8 cellular contexts compared by ENCODE assay signal in genomic region chr12:121295123-121295745, GRCh38. TPM values are rescaled to one million over a fixed set of nuclear protein-coding genes. Genes with fewer than 3 reads are reported as not detected.
DNase-seq lines count a peak whose midpoint lies in the region; ATAC-seq and TF ChIP-seq lines count a peak whose summit lies in the region.

No MANE protein-coding gene starts in this region.

- 7 to 8% methylated on average over 3 of the region's 7 CpGs for WGBS in mesodermal cell (ENCODE audit: insufficient coverage in 2 of 2), 2 experiments

- intact Hi-C loops in breast epithelium (cut with DNase I; ENCODE audit: low total_unique reads) (no loop called here), posterior vena cava (cut with DNase I) (loop anchor here in 1 of 2 donors (1.0 kb wide), 1 partner anchor 45 kb away; no protein-coding TSS in a partner anchor)

- H3K36me3 ChIP-seq in breast epithelium (no peaks in the 10 kb centered on the region), mesodermal cell (ENCODE audit: control insufficient read depth, insufficient read depth, low read length) (peaks cover 20% of the 10 kb centered on the region)

- H3K4me3 ChIP-seq in breast epithelium (peak overlapping the region; percentile 96 to 99 (median 97)), mesodermal cell (ENCODE audit: extremely low read depth, insufficient read depth, low read length, poor library complexity, severe bottlenecking) (peak overlapping the region; percentile 87)

- no peaks in the 10 kb centered on the region for H3K27me3 ChIP-seq in breast epithelium

- H3K4me1 ChIP-seq in breast epithelium (peaks cover 4 to 8% of the 10 kb centered on the region in 2 donors), mesodermal cell (ENCODE audit: control insufficient read depth, insufficient read depth, low read length, poor library complexity, severe bottlenecking) (peaks cover 4% of the 10 kb centered on the region)

- ATAC-seq in omental fat pad (ENCODE audit: low FRiP score) = no peak
- no peak for ATAC-seq in GM21619 (IDR thresholded peaks at IDR 0.05; ENCODE audit: unreplicated experiment)

- DNase-seq in NCI-H82 (lab: John Stamatoyannopoulos, UW) (peak; percentile 75), breast epithelium (ENCODE audit: low spot score in 2 of 2) (no peak), posterior vena cava (ENCODE audit: low spot score) (no peak), omental fat pad (ENCODE audit: low spot score) (no peak), NCI-H2196 (lab: John Stamatoyannopoulos, UW; ENCODE audit: unreplicated experiment) (no peak)

- TF ChIP-seq CTCF in GM12872 (IDR thresholded peaks at IDR 0.05; ENCODE audit: insufficient read depth, low read depth, low read length) (peak; percentile 23; the same call in 1 of the 3 replicates), breast epithelium (IDR thresholded peaks at IDR 0.05) (no peak), omental fat pad (IDR thresholded peaks at IDR 0.05) (no peak)

- H3K9me3 ChIP-seq in breast epithelium (no peaks in the 10 kb centered on the region), mesodermal cell (ENCODE audit: control insufficient read depth, low read length) (no peaks in the 10 kb centered on the region)

- no peak for TF ChIP-seq POLR2A in breast epithelium (IDR thresholded peaks at IDR 0.05)

- H3K27ac ChIP-seq in breast epithelium (peak overlapping the region; percentile 83 to 94), mesodermal cell (ENCODE audit: low read depth, low read length, severe bottlenecking) (no peak overlapping the region)

RNA-seq across cellular contexts. Expression of gene CAMKK2, which starts 1.3 kb away (rescaled TPM):
- total RNA-seq in breast epithelium (10 to 100 TPM; 27.4 to 32.0 (median 29.2) TPM), posterior vena cava (10 to 100 TPM; 39.2 to 39.7 TPM), omental fat pad (10 to 100 TPM; 24.9 to 58.2 (median 38.5) TPM)
- 18.8 TPM for polyA plus RNA-seq in mesodermal cell (2013, experiment 1 of 2)
- polyA plus RNA-seq in mesodermal cell (2013, experiment 2 of 2) = 16.5 TPM

RNA-seq across cellular contexts. Expression of gene ANAPC5, which starts 57.0 kb away (rescaled TPM):
- total RNA-seq in breast epithelium = 100 to 1,000 TPM; 109 to 169 (median 147) TPM
- 94.1 TPM for polyA plus RNA-seq in mesodermal cell (2013, experiment 1 of 2)
- polyA plus RNA-seq in mesodermal cell (2013, experiment 2 of 2) = 89.3 TPM
- 10 to 100 TPM; 80.6 to 83.9 TPM for total RNA-seq in posterior vena cava
- total RNA-seq in omental fat pad = 100 to 1,000 TPM in 2 of 4 donors, 10 to 100 TPM in 2; 88.2 to 154 (median 101) TPM
